Comparison of ENCODE assay signal across 29 cellular contexts in the genomic region with DNA sequence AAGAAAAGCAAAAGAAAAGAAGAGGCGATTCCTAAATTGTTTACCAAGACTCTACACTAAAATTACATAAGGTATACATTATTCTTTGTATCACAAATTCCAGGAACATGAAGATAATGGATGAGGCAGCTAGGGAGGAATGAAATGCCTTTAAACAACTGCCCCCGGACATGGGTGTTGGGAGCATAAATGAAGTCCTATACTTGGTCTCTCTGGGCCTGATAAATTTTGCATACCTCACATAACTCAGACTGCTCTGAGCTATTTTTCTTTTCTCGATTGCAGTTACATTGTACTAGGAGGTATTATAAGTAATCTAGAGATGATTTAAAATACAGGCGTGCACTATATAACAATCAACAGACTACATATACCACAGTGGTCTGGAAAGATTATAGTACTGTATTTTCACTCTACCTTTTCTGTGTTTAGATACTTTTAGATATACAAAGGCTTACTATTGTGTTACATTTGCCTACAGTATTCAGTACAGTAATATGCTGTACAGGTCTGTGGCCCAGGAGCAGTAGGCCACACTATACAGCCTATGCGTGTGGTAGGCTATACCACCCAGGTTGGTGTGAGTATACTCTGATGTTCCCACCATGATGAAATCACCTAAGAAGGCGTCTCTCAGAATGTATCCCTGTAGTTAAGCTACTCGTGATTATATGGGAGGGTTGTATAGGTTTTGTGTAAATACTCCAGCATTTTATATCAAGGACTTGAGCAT. TPM values are rescaled to one million over a fixed set of nuclear protein-coding genes. Genes with fewer than 3 reads are reported as not detected.
DNase-seq lines count a peak whose midpoint lies in the region; ATAC-seq and TF ChIP-seq lines count a peak whose summit lies in the region.
"Had no signal": no experiment of that assay in that cellular context is flagged by ENCODE, and none has a peak within 500 bp of the region (broad histone marks: within the 10 kb centered on the region; RNA-seq: fewer than 3 reads in every experiment).

No MANE protein-coding gene starts in this region.

- H3K18ac ChIP-seq in neuronal stem cell (ENCODE audit: low read length) = no peak overlapping the region

- no peak overlapping the region for H2BK12ac ChIP-seq in neuronal stem cell (ENCODE audit: low read length)

- no peak overlapping the region for H3K14ac ChIP-seq in neuronal stem cell (ENCODE audit: low read length)

- H3K27ac ChIP-seq in uterus (peak overlapping the region; percentile 32 to 34), neuronal stem cell (replicated peaks; ENCODE audit: low read length) (no peak overlapping the region)
- H3K27ac ChIP-seq: ascending aorta, gastrocnemius medialis, Peyer's patch, spleen had no signal

- in situ Hi-C loops in GM13976 (cut with MboI; ENCODE audit: low sequenced_read_pairs, unreplicated experiment) = no loop called here

- H2BK120ac ChIP-seq in neuronal stem cell (ENCODE audit: low read depth, low read length) = no peak overlapping the region

- H4K91ac ChIP-seq in neuronal stem cell (ENCODE audit: low read depth, low read length, poor library complexity) = no peak overlapping the region

- H3K4me1 ChIP-seq in uterus = no peaks in the 10 kb centered on the region
- H3K4me1 ChIP-seq in neuronal stem cell (ENCODE audit: control insufficient read depth in 2 of 2, insufficient read depth in 1 of 2, low read depth in 1 of 2, low read length in 2 of 2) = peaks cover 0 to 2% of the 10 kb centered on the region in 2 donors
- H3K4me1 ChIP-seq: ascending aorta, Peyer's patch had no signal

- H3K79me1 ChIP-seq in neuronal stem cell (ENCODE audit: low read depth, low read length) = peaks cover 1% of the 10 kb centered on the region

- H2BK15ac ChIP-seq in neuronal stem cell (ENCODE audit: low read length) = no peak overlapping the region

- H2AK5ac ChIP-seq in neuronal stem cell (ENCODE audit: low read depth, low read length) = no peak overlapping the region

- no peak overlapping the region for H3K23ac ChIP-seq in neuronal stem cell (ENCODE audit: low read depth, low read length, poor library complexity)

- no CpG with 5 or more reads among the region's 7 CpGs for WGBS in neuronal stem cell (ENCODE audit: extremely low coverage in 2 of 2, insufficient read length in 2 of 2, insufficient replicate concordance in 1 of 2), 2 donors

- TF ChIP-seq CTCF in uterus (IDR thresholded peaks at IDR 0.05) (no peak), GM13976 (IDR thresholded peaks at IDR 0.05; ENCODE audit: borderline replicate concordance, control extremely low read depth, extremely low read depth, insufficient read depth, missing control alignments) (no peak)

- no peak overlapping the region for H3K4me2 ChIP-seq in neuronal stem cell (ENCODE audit: insufficient read depth, low read length, poor library complexity, severe bottlenecking)

- H2AFZ ChIP-seq in neuronal stem cell (ENCODE audit: low read length) = no peak overlapping the region

- no peak overlapping the region for H3K4ac ChIP-seq in neuronal stem cell (ENCODE audit: low read length)

- no peak overlapping the region for H3K4me3 ChIP-seq in uterus
- no peak overlapping the region for H3K4me3 ChIP-seq in neuronal stem cell (ENCODE audit: low read length in 2 of 2)
- H3K4me3 ChIP-seq: ascending aorta, gastrocnemius medialis, lung, Peyer's patch, spleen had no signal

- no peaks in the 10 kb centered on the region for H3K36me3 ChIP-seq in uterus
- peaks cover 0 to 7% of the 10 kb centered on the region in 2 donors for H3K36me3 ChIP-seq in neuronal stem cell (replicated peaks in 1 of 2; ENCODE audit: control insufficient read depth in 2 of 2, insufficient read depth in 2 of 2, low read length in 2 of 2)
- H3K36me3 ChIP-seq: ascending aorta, gastrocnemius medialis, Peyer's patch had no signal

- no peak overlapping the region for H3K9ac ChIP-seq in neuronal stem cell (ENCODE audit: low read depth, low read length, poor library complexity)

- H4K8ac ChIP-seq in neuronal stem cell (ENCODE audit: low read depth, low read length) = no peak overlapping the region

- no peak for TF ChIP-seq POLR2A in uterus (IDR thresholded peaks at IDR 0.05)

- H3K27me3 ChIP-seq in uterus = no peaks in the 10 kb centered on the region
- no peaks in the 10 kb centered on the region for H3K27me3 ChIP-seq in neuronal stem cell (ENCODE audit: control insufficient read depth in 3 of 3, insufficient read depth in 3 of 3, low read depth in 1 of 3, low read length in 3 of 3)
- H3K27me3 ChIP-seq: ascending aorta, gastrocnemius medialis, Peyer's patch, spleen had no signal

- H2BK5ac ChIP-seq in neuronal stem cell (ENCODE audit: low read length) = no peak overlapping the region

- DNase-seq in left ventricle myocardium superior (no peak), Right ventricle myocardium inferior (ENCODE audit: missing footprints) (no peak), amniotic epithelial cell (ENCODE audit: low read depth) (peak; percentile 71), iris pigment epithelial cell (ENCODE audit: low read depth) (peak; percentile 52), uterus (no peak), neuronal stem cell (ENCODE audit: low spot score) (no peak), GM13976 (ENCODE audit: low spot score) (no peak), CD1c-positive myeloid dendritic cell (ENCODE audit: extremely low spot score) (no peak)
- DNase-seq: activated CD4-positive, alpha-beta T cell treated with anti-CD3 and anti-CD28 coated beads for 4 hours; activated naive CD4-positive, alpha-beta T cell treated with anti-CD3 and anti-CD28 coated beads, Interleukin-2, amount 50 U/mL, for 16 hours; DMS79; effector memory CD4-positive, alpha-beta T cell; gastrocnemius medialis; kidney; MV-4-11; NCI-H1694; NCI-H2171; NCI-H524 treated with DMSO at 0.1 percent for 48 hours; NK-92 treated with Interleukin-12 subunit alpha and Interleukin-12 subunit beta, amount 100 ng/mL, for 24 hours; nucleus accumbens; Peyer's patch; spleen; stimulated activated CD4-positive, alpha-beta T cell treated with anti-CD3 and anti-CD28 coated beads, Interleukin-2, amount 100 ng/mL, for 48 hours had no signal

- ATAC-seq in left ventricle myocardium superior (peak; percentile 58), Right ventricle myocardium inferior (no peak)
- ATAC-seq: gastrocnemius medialis; stimulated activated memory B cell treated with anti-CD40 and anti-IgM and Interleukin-4, amounts not matched to agents 10 μg/mL and 1 μg/mL and 100 μg/mL, for 72 hours had no signal

- intact Hi-C loops in left ventricle myocardium superior (cut with micrococcal nuclease) (no loop called here), Right ventricle myocardium inferior (cut with DNase I) (no loop called here), uterus (cut with DNase I; ENCODE audit: low total_unique reads) (no loop called here)

- H3K9me3 ChIP-seq in uterus (no peaks in the 10 kb centered on the region), neuronal stem cell (replicated peaks in 1 of 2; ENCODE audit: control insufficient read depth in 2 of 2, insufficient read depth in 1 of 2, low read depth in 1 of 2, low read length in 2 of 2) (no peaks in the 10 kb centered on the region)
- H3K9me3 ChIP-seq: ascending aorta, gastrocnemius medialis, Peyer's patch, spleen had no signal

RNA-seq across cellular contexts. Expression of gene FNTB, which starts 14.3 kb away (rescaled TPM):
- total RNA-seq in left ventricle myocardium superior (18.1 TPM), Right ventricle myocardium inferior (17.1 TPM), uterus (10 to 100 TPM in 3 of 4 donors, 1 to 10 TPM in 1; 7.4 to 29.7 (median 20.4) TPM)
- 10.8 TPM for polyA plus RNA-seq in neuronal stem cell (2013, experiment 1 of 2)
- polyA plus RNA-seq in neuronal stem cell (2013, experiment 2 of 2) = 11.0 TPM

RNA-seq across cellular contexts. Expression of gene RAB15, which starts 28.9 kb away (rescaled TPM):
- total RNA-seq in left ventricle myocardium superior = 9.0 TPM
- total RNA-seq in Right ventricle myocardium inferior = 12.6 TPM
- 1 to 10 TPM in 3 of 4 donors, not detected in 1; 1.0 to 3.8 (median 3.4) TPM for total RNA-seq in uterus
- polyA plus RNA-seq in neuronal stem cell (2013, experiment 1 of 2) = 11.7 TPM
- polyA plus RNA-seq in neuronal stem cell (2013, experiment 2 of 2) = 10.4 TPM

RNA-seq across cellular contexts. Expression of gene GPX2, which starts 58.5 kb away (rescaled TPM):
- total RNA-seq in left ventricle myocardium superior = not detected
- total RNA-seq in Right ventricle myocardium inferior = not detected
- under 1 TPM in 1 of 4 donors, not detected in 3; 0.29 TPM for total RNA-seq in uterus
- polyA plus RNA-seq in neuronal stem cell (2013, experiment 1 of 2) = 0.11 TPM
- 0.08 TPM for polyA plus RNA-seq in neuronal stem cell (2013, experiment 2 of 2)
- total RNA-seq: A673, ascending aorta, renal cortical epithelial cell, spleen, temporal lobe had no signal

Comparison
In these comparisons a context has a peak if more than half of its experiments do, and no peak if none do; other contexts are left out.
1. DNase-seq: peak in amniotic epithelial cell (single experiment) and iris pigment epithelial cell (single experiment); none in left ventricle myocardium superior (single experiment), Right ventricle myocardium inferior (single experiment), uterus (0 of 2), neuronal stem cell (single experiment), GM13976 (single experiment) and CD1c-positive myeloid dendritic cell (single experiment).